In genomic region chr1:3903141-3904005, GRCh38 we compare ENCODE assay signal across 9 cellular contexts. TPM values are rescaled to one million over a fixed set of nuclear protein-coding genes. Genes with fewer than 3 reads are reported as not detected.
DNase-seq lines count a peak whose midpoint lies in the region; ATAC-seq and TF ChIP-seq lines count a peak whose summit lies in the region.
"Had no signal": no experiment of that assay in that cellular context is flagged by ENCODE, and none has a peak within 500 bp of the region (broad histone marks: within the 10 kb centered on the region; RNA-seq: fewer than 3 reads in every experiment).

No MANE protein-coding gene starts in this region.

- ATAC-seq in naive thymus-derived CD8-positive, alpha-beta T cell: no peak
- ATAC-seq in HG03378 (IDR thresholded peaks at IDR 0.05; ENCODE audit: unreplicated experiment) (no peak), WTC11 (no peak)
- ATAC-seq: activated T-cell treated with anti-CD3 and anti-CD28 coated beads, Interleukin-2, amount 50 U/mL, for 4 hours had no signal

- peak overlapping the region; percentile 43 for H3K27ac Mint-ChIP-seq in activated T-helper 2 cell treated with anti-CD3 and anti-CD28 coated beads, Interferon-gamma antibody, Interleukin-2, Interleukin-4, amounts not matched to agents 10 μg/mL and 5 μg/mL and 100 μg/mL, durations not matched to agents 14 hours and 24 hours and 36 hours
- peak overlapping the region; percentile 28 to 98 (median 94) for H3K27ac Mint-ChIP-seq in naive thymus-derived CD8-positive, alpha-beta T cell
- H3K27ac Mint-ChIP-seq in WTC11: no peak overlapping the region

- H4K20me1 ChIP-seq in Loucy (ENCODE audit: insufficient read depth, low read length, poor library complexity, severe bottlenecking): peaks cover 10% of the 10 kb centered on the region

- no peaks in the 10 kb centered on the region for H3K9me2 ChIP-seq in Loucy (replicated peaks; ENCODE audit: low read depth, low read length)

- no peaks in the 10 kb centered on the region for H3K36me3 ChIP-seq in Loucy (ENCODE audit: insufficient read depth, low read length)

- H2AFZ ChIP-seq in Loucy (ENCODE audit: low read length): no peak overlapping the region

- peaks cover 8% of the 10 kb centered on the region for H3K9me3 Mint-ChIP-seq in activated T-helper 2 cell treated with anti-CD3 and anti-CD28 coated beads, Interferon-gamma antibody, Interleukin-2, Interleukin-4, amounts not matched to agents 10 μg/mL and 5 μg/mL and 100 μg/mL, durations not matched to agents 14 hours and 24 hours and 36 hours
- peaks cover 0 to 5% (median 0%) of the 10 kb centered on the region in 9 donors for H3K9me3 Mint-ChIP-seq in naive thymus-derived CD8-positive, alpha-beta T cell
- H3K9me3 Mint-ChIP-seq in WTC11: peaks cover 7% of the 10 kb centered on the region; the same call in 1 of the 2 replicates

- peaks cover 35% of the 10 kb centered on the region for H3K4me1 Mint-ChIP-seq in activated T-helper 2 cell treated with anti-CD3 and anti-CD28 coated beads, Interferon-gamma antibody, Interleukin-2, Interleukin-4, amounts not matched to agents 10 μg/mL and 5 μg/mL and 100 μg/mL, durations not matched to agents 14 hours and 24 hours and 36 hours (ENCODE audit: low read depth)
- peaks cover 17 to 69% (median 42%) of the 10 kb centered on the region in 4 donors for H3K4me1 Mint-ChIP-seq in naive thymus-derived CD8-positive, alpha-beta T cell
- H3K4me1 Mint-ChIP-seq in WTC11: peaks cover 21% of the 10 kb centered on the region

- TF ChIP-seq CTCF in Loucy (conservative IDR thresholded peaks at IDR 0.05; ENCODE audit: low read length) (no peak), WTC11 (IDR thresholded peaks at IDR 0.05) (no peak)

- peaks cover 6% of the 10 kb centered on the region for H3K36me3 Mint-ChIP-seq in activated T-helper 2 cell treated with anti-CD3 and anti-CD28 coated beads, Interferon-gamma antibody, Interleukin-2, Interleukin-4, amounts not matched to agents 10 μg/mL and 5 μg/mL and 100 μg/mL, durations not matched to agents 14 hours and 24 hours and 36 hours (ENCODE audit: low read depth)
- peaks cover 0 to 5% (median 0%) of the 10 kb centered on the region in 3 donors for H3K36me3 Mint-ChIP-seq in naive thymus-derived CD8-positive, alpha-beta T cell
- peaks cover 3% of the 10 kb centered on the region for H3K36me3 Mint-ChIP-seq in WTC11

- H3K79me2 ChIP-seq in Loucy (ENCODE audit: insufficient read depth, low read length): peaks cover 16% of the 10 kb centered on the region

- H3K4me3 Mint-ChIP-seq in activated T-helper 2 cell treated with anti-CD3 and anti-CD28 coated beads, Interferon-gamma antibody, Interleukin-2, Interleukin-4, amounts not matched to agents 10 μg/mL and 5 μg/mL and 100 μg/mL, durations not matched to agents 14 hours and 24 hours and 36 hours (ENCODE audit: low read depth): peak overlapping the region; percentile 1
- peak overlapping the region; percentile 32 to 97 (median 92) for H3K4me3 Mint-ChIP-seq in naive thymus-derived CD8-positive, alpha-beta T cell
- no peak overlapping the region for H3K4me3 Mint-ChIP-seq in WTC11

- peak overlapping the region; percentile 72 for H3K9ac ChIP-seq in Loucy (ENCODE audit: low read depth, low read length, poor library complexity, severe bottlenecking)

- no peaks in the 10 kb centered on the region for H3F3A ChIP-seq in Loucy (ENCODE audit: low read depth)

- H3K27me3 Mint-ChIP-seq in activated T-helper 2 cell treated with anti-CD3 and anti-CD28 coated beads, Interferon-gamma antibody, Interleukin-2, Interleukin-4, amounts not matched to agents 10 μg/mL and 5 μg/mL and 100 μg/mL, durations not matched to agents 14 hours and 24 hours and 36 hours (ENCODE audit: low read depth): no peaks in the 10 kb centered on the region
- no peaks in the 10 kb centered on the region for H3K27me3 Mint-ChIP-seq in naive thymus-derived CD8-positive, alpha-beta T cell
- no peaks in the 10 kb centered on the region; the same call in 1 of the 2 replicates for H3K27me3 Mint-ChIP-seq in WTC11 (ENCODE audit: low read depth)

- CTCF ChIA-PET in WTC11 (lab: Charles Lee): interaction anchor here (1.0 kb wide), 1 partner anchor 45 kb away, joined by 4 read pairs; no protein-coding TSS in a partner anchor

- peak overlapping the region; percentile 56 for H3K4me3 ChIP-seq in Loucy (ENCODE audit: low read length, poor library complexity, severe bottlenecking)

- intact Hi-C loops in activated T-helper 2 cell treated with anti-CD3 and anti-CD28 coated beads, Interferon-gamma antibody, Interleukin-2, Interleukin-4, amounts not matched to agents 10 μg/mL and 5 μg/mL and 100 μg/mL, durations not matched to agents 14 hours and 24 hours and 36 hours (cut with micrococcal nuclease): loop anchor here (10.0 kb wide), 1 partner anchor 129 kb away; the partner anchor contains the start of gene SMIM1

- H3K4me1 ChIP-seq in Loucy (ENCODE audit: insufficient read depth, low read length, poor library complexity, severe bottlenecking): peaks cover 40% of the 10 kb centered on the region

- no peaks in the 10 kb centered on the region for H3K27me3 ChIP-seq in Loucy (ENCODE audit: insufficient read depth, low read length, poor library complexity, severe bottlenecking)

- H3K9me3 ChIP-seq in Loucy (ENCODE audit: insufficient read depth, low read depth, low read length): no peaks in the 10 kb centered on the region

- POLR2A ChIA-PET in naive thymus-derived CD8-positive, alpha-beta T cell (lab: Charles Lee): interaction anchor here (0.6 to 6.0 kb wide), 3 partner anchors 21 to 107 kb away, joined by 3 to 62 read pairs (median 5); partner anchors contain the start of genes CEP104, DFFB and LRRC47
- POLR2A ChIA-PET in WTC11 (lab: Charles Lee): no interaction called here

- H3K4me2 ChIP-seq in Loucy (ENCODE audit: low read depth, low read length, poor library complexity, severe bottlenecking): peak overlapping the region; percentile 67

- peak; percentile 32 for DNase-seq in DMS153 treated with DMSO at 0.1 percent for 48 hours (lab: John Stamatoyannopoulos, UW; ENCODE audit: unreplicated experiment)
- DNase-seq in activated T-helper 2 cell treated with anti-CD3 and anti-CD28 coated beads, Interferon-gamma antibody, Interleukin-2, Interleukin-4, amounts not matched to agents 10 μg/mL and 5 μg/mL and 100 μg/mL, durations not matched to agents 14 hours and 24 hours and 36 hours (ENCODE audit: low spot score): no peak
- DNase-seq in naive thymus-derived CD8-positive, alpha-beta T cell: peak in 1 of 10 donors; percentile 21
- no peak for DNase-seq in NCI-H2029 (lab: John Stamatoyannopoulos, UW)
- DNase-seq in GF-D8 (lab: John Stamatoyannopoulos, UW): no peak
- DNase-seq in WTC11 (ENCODE audit: low spot score): no peak

TF ChIP-seq in WTC11, 78 proteins besides CTCF, POLR2A, EP300 and RAD21 (continues in another document):
- TF ChIP-seq, protein P1, sequence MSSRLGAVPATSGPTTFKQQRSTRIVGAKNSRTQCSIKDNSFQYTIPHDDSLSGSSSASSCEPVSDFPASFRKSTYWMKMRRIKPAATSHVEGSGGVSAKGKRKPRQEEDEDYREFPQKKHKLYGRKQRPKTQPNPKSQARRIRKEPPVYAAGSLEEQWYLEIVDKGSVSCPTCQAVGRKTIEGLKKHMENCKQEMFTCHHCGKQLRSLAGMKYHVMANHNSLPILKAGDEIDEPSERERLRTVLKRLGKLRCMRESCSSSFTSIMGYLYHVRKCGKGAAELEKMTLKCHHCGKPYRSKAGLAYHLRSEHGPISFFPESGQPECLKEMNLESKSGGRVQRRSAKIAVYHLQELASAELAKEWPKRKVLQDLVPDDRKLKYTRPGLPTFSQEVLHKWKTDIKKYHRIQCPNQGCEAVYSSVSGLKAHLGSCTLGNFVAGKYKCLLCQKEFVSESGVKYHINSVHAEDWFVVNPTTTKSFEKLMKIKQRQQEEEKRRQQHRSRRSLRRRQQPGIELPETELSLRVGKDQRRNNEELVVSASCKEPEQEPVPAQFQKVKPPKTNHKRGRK (CRISPR knock-in tag; IDR thresholded peaks at IDR 0.05; ENCODE audit: borderline replicate concordance): no peak
- TF ChIP-seq ZMAT4 (CRISPR knock-in tag; IDR thresholded peaks at IDR 0.05): no peak
- TF ChIP-seq HMGA2 (CRISPR knock-in tag; IDR thresholded peaks at IDR 0.05): no peak

RNA-seq across cellular contexts. Expression of gene C1orf174, which starts 3.3 kb away (rescaled TPM):
- total RNA-seq in activated T-helper 2 cell treated with anti-CD3 and anti-CD28 coated beads, Interferon-gamma antibody, Interleukin-2, Interleukin-4, amounts not matched to agents 10 μg/mL and 5 μg/mL and 100 μg/mL, durations not matched to agents 14 hours and 24 hours and 36 hours: 44.0 and 44.9 TPM in 2 replicates
- 10 to 100 TPM; 27.7 to 29.9 TPM for total RNA-seq in naive thymus-derived CD8-positive, alpha-beta T cell
- 10 to 100 TPM; 16.4 to 27.6 (median 17.9) TPM for polyA plus RNA-seq in naive thymus-derived CD8-positive, alpha-beta T cell
- 24.2 to 25.2 TPM (median 25.1 TPM) in 3 replicates for total RNA-seq in WTC11 (2021)

RNA-seq across cellular contexts. Expression of gene DFFB, which starts 46.1 kb away (rescaled TPM):
- total RNA-seq in activated T-helper 2 cell treated with anti-CD3 and anti-CD28 coated beads, Interferon-gamma antibody, Interleukin-2, Interleukin-4, amounts not matched to agents 10 μg/mL and 5 μg/mL and 100 μg/mL, durations not matched to agents 14 hours and 24 hours and 36 hours: 15.2 and 17.3 TPM in 2 replicates
- total RNA-seq in naive thymus-derived CD8-positive, alpha-beta T cell: 10 to 100 TPM; 20.6 to 21.1 TPM
- polyA plus RNA-seq in naive thymus-derived CD8-positive, alpha-beta T cell: 10 to 100 TPM in 1 of 3 donors, 1 to 10 TPM in 2; 8.5 to 12.5 (median 9.8) TPM
- total RNA-seq in WTC11 (2021): 8.5 to 9.2 TPM (median 8.7 TPM) in 3 replicates

RNA-seq across cellular contexts. Expression of gene CEP104, which starts 46.4 kb away (rescaled TPM):
- 35.4 and 49.9 TPM in 2 replicates for total RNA-seq in activated T-helper 2 cell treated with anti-CD3 and anti-CD28 coated beads, Interferon-gamma antibody, Interleukin-2, Interleukin-4, amounts not matched to agents 10 μg/mL and 5 μg/mL and 100 μg/mL, durations not matched to agents 14 hours and 24 hours and 36 hours
- total RNA-seq in naive thymus-derived CD8-positive, alpha-beta T cell: 10 to 100 TPM; 51.3 to 59.0 TPM
- 10 to 100 TPM; 13.1 to 19.4 (median 18.4) TPM for polyA plus RNA-seq in naive thymus-derived CD8-positive, alpha-beta T cell
- total RNA-seq in WTC11 (2021): 38.0 to 38.8 TPM (median 38.2 TPM) in 3 replicates
